Comparison of ENCODE assay signal across 8 cellular contexts in the genomic region with DNA sequence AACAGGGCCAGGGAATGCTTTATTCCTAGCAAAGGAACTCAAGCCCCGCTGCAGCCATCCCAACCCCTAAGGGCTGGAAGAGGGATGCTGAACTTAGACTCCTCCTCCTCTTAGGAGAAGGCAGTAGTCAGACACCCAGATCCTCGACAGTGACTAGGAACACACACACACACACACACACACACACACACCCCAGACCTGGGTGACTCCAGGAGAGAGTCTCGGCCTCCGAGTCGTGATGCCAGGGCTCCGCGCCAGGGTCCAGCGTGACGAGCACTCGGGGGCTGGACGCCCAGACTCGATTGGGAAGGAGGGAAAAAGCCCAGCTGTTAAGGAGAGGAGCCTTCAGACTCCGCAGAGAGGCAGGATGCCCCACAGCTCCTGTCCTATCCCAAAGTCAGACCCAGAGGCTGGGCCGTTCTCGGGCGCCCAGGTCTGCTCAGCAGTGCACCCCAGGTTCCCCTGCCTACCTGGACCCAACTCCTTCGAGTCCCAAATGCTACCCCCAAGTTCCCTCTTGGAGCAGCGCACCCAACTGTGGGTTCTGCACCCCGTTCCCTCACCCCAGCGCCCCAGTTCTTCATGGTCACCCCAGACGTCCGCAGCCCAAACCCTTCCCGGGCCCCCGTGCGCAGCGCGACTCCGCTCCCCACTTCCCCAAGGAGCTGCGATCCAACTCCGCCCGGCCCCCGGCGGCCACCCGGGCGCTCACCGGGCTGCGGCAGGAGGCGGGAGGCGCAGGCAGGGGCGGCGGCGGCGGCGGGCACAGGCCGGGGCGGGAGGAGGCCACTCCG. TPM values are rescaled to one million over a fixed set of nuclear protein-coding genes. Genes with fewer than 3 reads are reported as not detected.
DNase-seq lines count a peak whose midpoint lies in the region; ATAC-seq and TF ChIP-seq lines count a peak whose summit lies in the region.

No MANE protein-coding gene starts in this region.

- no peaks in the 10 kb centered on the region for H3K79me2 ChIP-seq in OCI-LY7 (ENCODE audit: insufficient read depth, low read depth, low read length)

- no peaks in the 10 kb centered on the region for H3K27me3 Mint-ChIP-seq in memory B cell

- H3K36me3 ChIP-seq in OCI-LY7 (ENCODE audit: insufficient read depth, low read length) (no peaks in the 10 kb centered on the region), tibial nerve (no peaks in the 10 kb centered on the region)

- intact Hi-C loops in OCI-LY7 (cut with micrococcal nuclease; ENCODE audit: unreplicated experiment): loop anchor here (2.0 to 5.0 kb wide), 3 partner anchors 53 to 319 kb away; a partner anchor contains a TSS

- POLR2A ChIA-PET in OCI-LY7 (lab: Charles Lee): interaction anchor here (0.6 to 10.1 kb wide), 8 partner anchors 7 to 310 kb away, joined by 3 to 146 read pairs (median 6); no protein-coding TSS in a partner anchor

- BruUV-seq in OCI-LY7 (replicated peaks; lab: Mats Ljungman, UMichigan): no TSS peak

- TF ChIP-seq EP300 in tibial nerve (IDR thresholded peaks at IDR 0.05): no peak

- H3K27ac ChIP-seq in OCI-LY7 (ENCODE audit: low read depth, low read length, poor library complexity, severe bottlenecking) (no peak overlapping the region), tibial nerve (peak overlapping the region; percentile 62 to 96 (median 94))

- DNase-seq in AG08396 (ENCODE audit: low spot score) (peak; percentile 72), OCI-LY7 (ENCODE audit: low spot score) (no peak), dermis blood vessel endothelial cell (peak; percentile 60), memory B cell (ENCODE audit: low spot score in 2 of 2) (no peak), tibial nerve (ENCODE audit: low spot score in 2 of 2) (peak in 1 of 2 donors; percentile 44), HT-29 (ENCODE audit: low spot score) (no peak)

- peak overlapping the region; percentile 30 for H2AFZ ChIP-seq in OCI-LY7 (ENCODE audit: low read length)

- H3K4me1 Mint-ChIP-seq in memory B cell: peaks cover 54% of the 10 kb centered on the region

- no peaks in the 10 kb centered on the region for H4K20me1 ChIP-seq in OCI-LY7 (ENCODE audit: insufficient read depth, low read length)

- H3K9me3 Mint-ChIP-seq in memory B cell: no peaks in the 10 kb centered on the region

- CTCF ChIA-PET in OCI-LY7 (lab: Charles Lee; ENCODE audit: unreplicated experiment): interaction anchor here (0.6 to 1.7 kb wide), 4 partner anchors 62 to 165 kb away, joined by 3 to 7 read pairs (median 5); no protein-coding TSS in a partner anchor

- H3K9me3 ChIP-seq in OCI-LY7 (ENCODE audit: low read length): no peaks in the 10 kb centered on the region
- H3K9me3 ChIP-seq in tibial nerve: no peaks in the 10 kb centered on the region

- no peaks in the 10 kb centered on the region for H3K27me3 ChIP-seq in tibial nerve

- no peak for TF ChIP-seq CTCF in OCI-LY7 (conservative IDR thresholded peaks at IDR 0.05; ENCODE audit: low read length)
- no peak for TF ChIP-seq CTCF in tibial nerve (IDR thresholded peaks at IDR 0.05)

- no peaks in the 10 kb centered on the region for H3K9me2 ChIP-seq in OCI-LY7 (ENCODE audit: insufficient read depth, low read length)

- peak overlapping the region; percentile 77 for H3K4me3 ChIP-seq in OCI-LY7 (ENCODE audit: low read depth, low read length, poor library complexity, severe bottlenecking)
- peak overlapping the region; percentile 61 to 91 (median 72) for H3K4me3 ChIP-seq in tibial nerve

- ATAC-seq in GM19043 (IDR thresholded peaks at IDR 0.05; ENCODE audit: low read depth, unreplicated experiment) (peak; percentile 3), memory B cell (ENCODE audit: low read depth) (peak; percentile 3), HG03469 (IDR thresholded peaks at IDR 0.05; ENCODE audit: unreplicated experiment) (no peak)

- 0 to 1% methylated on average over 21 to 24 of the region's 47 CpGs for WGBS in tibial nerve, 2 donors

- peaks cover 72% of the 10 kb centered on the region for H3K4me1 ChIP-seq in OCI-LY7 (ENCODE audit: insufficient read depth, low read length, poor library complexity, severe bottlenecking)
- H3K4me1 ChIP-seq in tibial nerve: peaks cover 0 to 59% (median 37%) of the 10 kb centered on the region in 4 donors

- H3K4me3 Mint-ChIP-seq in memory B cell: peak overlapping the region; percentile 86

- peak overlapping the region; percentile 99 for H3K27ac Mint-ChIP-seq in memory B cell

- peak overlapping the region; percentile 88 for H3K4me2 ChIP-seq in OCI-LY7 (ENCODE audit: low read length)

- TF ChIP-seq POLR2A in tibial nerve (IDR thresholded peaks at IDR 0.05): peak; percentile 84 to 91

- peaks cover 5% of the 10 kb centered on the region for H3K36me3 Mint-ChIP-seq in memory B cell

RNA-seq across cellular contexts. Expression of a gene that starts 0.4 kb away (rescaled TPM):
- 4.8 and 5.3 TPM in 2 replicates for total RNA-seq in OCI-LY7 (2014; rRNA removed; shearing (Covaris generic))
- 11.1 and 11.3 TPM in 2 replicates for total RNA-seq in OCI-LY7 (2022)
- 9.4 and 18.4 TPM in 2 replicates for total RNA-seq in dermis blood vessel endothelial cell
- total RNA-seq in tibial nerve: 1 to 10 TPM; 2.7 to 6.3 (median 4.2) TPM
- total RNA-seq in HT-29 (2014; rRNA removed; shearing (Covaris generic)): 11.6 and 15.4 TPM in 2 replicates

RNA-seq across cellular contexts. Expression of a gene that starts 52.6 kb away (rescaled TPM):
- total RNA-seq in OCI-LY7 (2014; rRNA removed; shearing (Covaris generic)): 192 and 215 TPM in 2 replicates
- total RNA-seq in OCI-LY7 (2022) (162 and 166 TPM in 2 replicates), dermis blood vessel endothelial cell (12.8 and 39.7 TPM in 2 replicates), tibial nerve (1 to 10 TPM in 2 of 4 donors, under 1 TPM in 1, not detected in 1; 0.22 to 6.9 (median 3.9) TPM)
- 39.8 and 40.1 TPM in 2 replicates for total RNA-seq in HT-29 (2014; rRNA removed; shearing (Covaris generic))

Comparison
In these comparisons a context has a peak if more than half of its experiments do, and no peak if none do; other contexts are left out.
1. DNase-seq: peak in AG08396 (single experiment) and dermis blood vessel endothelial cell (single experiment); none in OCI-LY7 (single experiment), memory B cell (0 of 2) and HT-29 (single experiment).